ENCODE assay signal across 10 cellular contexts in the genomic region with DNA sequence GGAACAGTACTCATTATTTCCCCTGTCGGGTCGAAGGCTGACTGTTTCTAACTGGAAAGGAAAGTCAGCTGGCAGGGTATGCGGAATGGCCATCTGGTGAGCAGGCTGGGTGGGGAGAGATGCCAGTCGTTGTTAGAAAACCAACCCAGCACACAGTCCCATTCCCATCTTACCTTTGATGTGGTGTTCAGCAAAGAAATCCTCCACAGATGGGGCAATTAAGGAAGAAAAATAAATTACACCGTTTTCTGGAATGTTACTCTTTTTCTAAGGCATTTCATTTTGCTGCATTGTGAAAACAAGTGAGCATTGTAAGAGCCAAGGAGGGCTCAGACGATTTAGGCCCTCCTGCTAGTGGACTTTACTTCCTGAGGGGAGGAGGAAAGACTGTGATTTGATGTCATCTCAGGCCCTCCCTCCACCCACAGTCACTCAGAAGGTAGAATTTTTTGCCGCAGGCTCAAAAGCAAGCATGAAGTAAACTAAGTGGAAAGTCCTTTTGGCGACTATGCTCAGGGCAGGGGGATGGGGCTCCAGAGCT. TPM values are rescaled to one million over a fixed set of nuclear protein-coding genes. Genes with fewer than 3 reads are reported as not detected.
A peak's percentile ranks its signal among the peaks of the same experiment; 100 is the strongest.
DNase-seq lines count a peak whose midpoint lies in the region; ATAC-seq lines count a peak whose summit lies in the region.
"Had no signal": no experiment of that assay in that cellular context is flagged by ENCODE, and none has a peak within 500 bp of the region (broad histone marks: within the 10 kb centered on the region; RNA-seq: fewer than 3 reads in every experiment).

A gene (minus strand): TSS at position 335 of the 541 bp plus-strand sequence. CDS start 1,703 bp downstream, outside the sequence.

- peaks cover 3 to 37% (median 28%) of the 10 kb centered on the region in 5 donors for H3K4me1 ChIP-seq in subcutaneous abdominal adipose tissue (ENCODE audit: control insufficient read depth in 5 of 5, insufficient read depth in 5 of 5, low read length in 5 of 5)

- no peaks in the 10 kb centered on the region for H3K9me3 Mint-ChIP-seq in activated T-helper 17 cell treated with anti-CD3 and anti-CD28 coated beads, Interleukin-2, amount 50 U/mL, for 72 hours
- H3K9me3 Mint-ChIP-seq: activated naive CD4-positive, alpha-beta T cell treated with anti-CD3 and anti-CD28 coated beads, Interleukin-2, amount 50 U/mL, for 24 hours had no signal

- H3K27me3 Mint-ChIP-seq in activated T-helper 17 cell treated with anti-CD3 and anti-CD28 coated beads, Interleukin-2, amount 50 U/mL, for 72 hours = no peaks in the 10 kb centered on the region
- H3K27me3 Mint-ChIP-seq: activated naive CD4-positive, alpha-beta T cell treated with anti-CD3 and anti-CD28 coated beads, Interleukin-2, amount 50 U/mL, for 24 hours had no signal

- H3K9me3 ChIP-seq in subcutaneous abdominal adipose tissue (ENCODE audit: control insufficient read depth in 5 of 5, low read length in 5 of 5) = no peaks in the 10 kb centered on the region

- H3K4me3 Mint-ChIP-seq in activated T-helper 17 cell treated with anti-CD3 and anti-CD28 coated beads, Interleukin-2, amount 50 U/mL, for 72 hours = no peak within 1 kb of the TSS
- H3K4me3 Mint-ChIP-seq: activated naive CD4-positive, alpha-beta T cell treated with anti-CD3 and anti-CD28 coated beads, Interleukin-2, amount 50 U/mL, for 24 hours had no signal

- H3K4me1 Mint-ChIP-seq in activated T-helper 17 cell treated with anti-CD3 and anti-CD28 coated beads, Interleukin-2, amount 50 U/mL, for 72 hours = peaks cover 6% of the 10 kb centered on the region
- H3K4me1 Mint-ChIP-seq: activated naive CD4-positive, alpha-beta T cell treated with anti-CD3 and anti-CD28 coated beads, Interleukin-2, amount 50 U/mL, for 24 hours had no signal

- no peaks in the 10 kb centered on the region for H3K27me3 ChIP-seq in subcutaneous abdominal adipose tissue (ENCODE audit: control insufficient read depth in 5 of 5, insufficient read depth in 4 of 5, low read length in 5 of 5)

- peak within 1 kb of the TSS in 4 of 5 donors; percentile 3 to 24 (median 8) for H3K4me3 ChIP-seq in subcutaneous abdominal adipose tissue (ENCODE audit: low read depth in 1 of 5, low read length in 5 of 5)

- peak; percentile 16 for ATAC-seq in left colon
- ATAC-seq in activated T-helper 17 cell treated with anti-CD3 and anti-CD28 coated beads, Interleukin-2, amount 50 U/mL, for 72 hours (replicated peaks) = no peak

- H3K27ac Mint-ChIP-seq in activated T-helper 17 cell treated with anti-CD3 and anti-CD28 coated beads, Interleukin-2, amount 50 U/mL, for 72 hours = no peak within 1 kb of the TSS
- H3K27ac Mint-ChIP-seq: activated naive CD4-positive, alpha-beta T cell treated with anti-CD3 and anti-CD28 coated beads, Interleukin-2, amount 50 U/mL, for 24 hours had no signal

- peaks cover 2 to 18% (median 4%) of the 10 kb centered on the region in 5 donors for H3K36me3 ChIP-seq in subcutaneous abdominal adipose tissue (ENCODE audit: control insufficient read depth in 5 of 5, insufficient read depth in 5 of 5, low read length in 5 of 5)

- peak within 1 kb of the TSS; percentile 48 for H3K27ac ChIP-seq in subcutaneous abdominal adipose tissue (ENCODE audit: low read depth, low read length)

- intact Hi-C loops in left colon (cut with DNase I, micrococcal nuclease) = no loop called here

- H3K9ac ChIP-seq in subcutaneous abdominal adipose tissue (ENCODE audit: low read length in 5 of 5) = peak within 1 kb of the TSS in 2 of 5 donors; percentile 30 to 52

- H3K36me3 Mint-ChIP-seq in activated T-helper 17 cell treated with anti-CD3 and anti-CD28 coated beads, Interleukin-2, amount 50 U/mL, for 72 hours (ENCODE audit: low read depth) = peaks cover 19% of the 10 kb centered on the region

- DNase-seq in HPDE6-E6E7 (ENCODE audit: extremely low spot score) = peak; percentile 57
- peak; percentile 32 to 55 for DNase-seq in cerebellar nuclear complex (lab: John Stamatoyannopoulos, UW)
- no peak for DNase-seq in left colon
- DNase-seq in NCI-H748 treated with DMSO at 0.1 percent for 48 hours (lab: John Stamatoyannopoulos, UW) = no peak
- DNase-seq in DMS114 treated with DMSO at 0.1 percent for 48 hours (lab: John Stamatoyannopoulos, UW; ENCODE audit: unreplicated experiment) = no peak
- DNase-seq in NCI-H1048 (lab: John Stamatoyannopoulos, UW) = no peak
- DNase-seq: stimulated activated CD4-positive, alpha-beta T cell treated with anti-CD3 and anti-CD28 coated beads, Interleukin-15, amount 100 ng/mL, for 24 hours had no signal

RNA-seq across cellular contexts. Expression of the gene that starts here (rescaled TPM):
- total RNA-seq in left colon = 1 to 10 TPM; 1.6 to 2.2 TPM
- total RNA-seq in activated T-helper 17 cell treated with anti-CD3 and anti-CD28 coated beads, Interleukin-2, amount 50 U/mL, for 72 hours = under 1 TPM; 0.19 to 0.58 TPM

Comparison
In these comparisons a context has a peak if more than half of its experiments do, and no peak if none do; other contexts are left out.
1. DNase-seq: peak in HPDE6-E6E7 (single experiment) and cerebellar nuclear complex (2 of 2); none in left colon (0 of 2), NCI-H748 treated with DMSO at 0.1 percent for 48 hours (single experiment), DMS114 treated with DMSO at 0.1 percent for 48 hours (single experiment) and NCI-H1048 (single experiment).